8 cellular contexts compared by ENCODE assay signal in the genomic region with DNA sequence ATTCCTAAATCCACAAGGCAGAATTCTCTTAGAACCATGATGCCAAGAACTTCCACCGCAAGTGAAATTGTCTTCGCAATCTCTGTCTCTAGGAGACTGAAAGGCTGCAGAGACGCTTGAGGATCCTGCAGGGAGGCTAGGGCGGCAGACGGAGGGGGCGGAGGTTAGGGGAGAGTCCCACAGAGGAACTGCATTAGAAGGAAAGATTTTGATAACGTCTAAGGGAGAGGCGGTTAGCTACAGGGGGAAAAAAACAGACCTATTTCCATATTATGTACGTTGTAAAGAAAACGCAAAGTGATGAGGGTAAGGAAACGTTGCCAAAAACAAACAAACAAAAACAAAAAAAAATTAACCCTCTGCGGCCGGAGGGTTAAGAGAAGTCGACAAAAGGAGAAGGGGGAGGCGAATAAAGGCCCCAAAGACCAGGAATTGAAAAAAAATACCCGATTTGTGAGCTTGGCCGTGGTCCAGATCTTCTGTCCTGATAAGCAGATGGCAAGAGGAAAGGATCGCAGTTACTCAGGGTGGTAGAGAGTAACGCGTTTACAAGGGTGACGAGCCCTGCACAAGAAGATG. TPM values are rescaled to one million over a fixed set of nuclear protein-coding genes. Genes with fewer than 3 reads are reported as not detected.
DNase-seq lines count a peak whose midpoint lies in the region; ATAC-seq, FAIRE-seq and TF ChIP-seq lines count a peak whose summit lies in the region.

No MANE protein-coding gene starts in this region.

- no peak overlapping the region for H3K23ac ChIP-seq in H1 (ENCODE audit: insufficient read length)
- no peak overlapping the region for H3K23ac ChIP-seq in mesendoderm (ENCODE audit: low read length)

- H3K18ac ChIP-seq in H1 (ENCODE audit: extremely low read depth, low read length): 0 out of 2 replicates have a peak overlapping the region, but pooled peaks have one; percentile 26
- H3K18ac ChIP-seq in mesendoderm (ENCODE audit: low read length): no peak overlapping the region

- WGBS in H1 (ENCODE audit: extremely low coverage in 1 of 2, insufficient coverage in 1 of 2, insufficient read length in 1 of 2, insufficient replicate concordance in 2 of 2, low coverage in 1 of 2, low lambda C conversion rate in 2 of 2, missing lambda C conversion rate in 1 of 2), 2 experiments: 1% methylated on average over 21 of the region's 21 CpGs; no CpG with 5 or more reads in 1 of the 2 experiments
- no CpG with 5 or more reads among the region's 21 CpGs for WGBS in mesendoderm (ENCODE audit: extremely low coverage, insufficient coverage, low lambda C conversion rate)

- peaks cover 26% of the 10 kb centered on the region for H3K36me3 Mint-ChIP-seq in activated CD8-positive, alpha-beta T cell treated with anti-CD3 and anti-CD28 coated beads, Interleukin-2, amount 10 ng/mL, durations not matched to agents 7 days and 5 days (ENCODE audit: low read depth)

- DNase-seq in AG04450 (ENCODE audit: low read depth, low spot score) (peak; percentile 20), NCI-H446 treated with DMSO at 0.1 percent for 48 hours (lab: John Stamatoyannopoulos, UW) (peak; percentile 17), H1 (ENCODE audit: low read depth in 1 of 2, low spot score in 2 of 2) (no peak), mesendoderm (peak; percentile 81)
- peak; percentile 74 for DNase-seq in activated CD8-positive, alpha-beta T cell treated with anti-CD3 and anti-CD28 coated beads, Interleukin-2, amount 10 ng/mL, durations not matched to agents 7 days and 5 days
- DNase-seq in stimulated activated CD8-positive, alpha-beta memory T cell treated with anti-CD3 and anti-CD28 coated beads, Interleukin-2, amount 100 ng/mL, for 1 hour (ENCODE audit: low read depth in 2 of 2): peak; percentile 28 to 34

- TF ChIP-seq CTCF in AG04450 (IDR thresholded peaks at IDR 0.05; ENCODE audit: low read depth, low read length): no peak
- TF ChIP-seq CTCF in H1 (IDR thresholded peaks at IDR 0.05; ENCODE audit: control extremely low read depth in 1 of 3, insufficient read depth in 1 of 3, low read depth in 1 of 3, low read length in 3 of 3): no peak

- H3K9ac ChIP-seq in H1 (replicated peaks in 1 of 4; ENCODE audit: extremely low read depth in 1 of 4, low read depth in 3 of 4, low read length in 3 of 4) (peak overlapping the region; percentile 54 to 91 (median 70)), mesendoderm (ENCODE audit: low read length) (peak overlapping the region; percentile 81)

- peaks cover 0 to 7% of the 10 kb centered on the region in 2 experiments for H4K20me1 ChIP-seq in H1 (replicated peaks in 1 of 2; ENCODE audit: control insufficient read depth in 1 of 2, insufficient read depth in 2 of 2, low read length in 2 of 2)

- H3K9me3 Mint-ChIP-seq in activated CD8-positive, alpha-beta T cell treated with anti-CD3 and anti-CD28 coated beads, Interleukin-2, amount 10 ng/mL, durations not matched to agents 7 days and 5 days (ENCODE audit: insufficient read depth): peaks cover 4% of the 10 kb centered on the region

- no peak overlapping the region for H3K56ac ChIP-seq in H1 (replicated peaks; ENCODE audit: insufficient read length, low read depth, low read length)
- H3K56ac ChIP-seq in mesendoderm (ENCODE audit: low read length): peak overlapping the region; percentile 90

- 0 out of 2 replicates have a peak overlapping the region, but pooled peaks have one; percentile 81 for H4K8ac ChIP-seq in H1 (ENCODE audit: extremely low read depth, insufficient read depth, low read length)
- H4K8ac ChIP-seq in mesendoderm (ENCODE audit: low read depth, low read length): no peak overlapping the region

- no peak overlapping the region for H3K14ac ChIP-seq in H1 (ENCODE audit: insufficient read length)

- peak in 1 of 2 experiments; percentile 1; a peak in 1 of 3 replicates for TF ChIP-seq POLR2A in H1 (IDR thresholded peaks at IDR 0.05; ENCODE audit: control extremely low read depth in 1 of 2, low read depth in 2 of 2, low read length in 2 of 2)

- H4K5ac ChIP-seq in H1 (ENCODE audit: insufficient read length, low read depth, low read length): peak overlapping the region; percentile 68
- no peak overlapping the region for H4K5ac ChIP-seq in mesendoderm (ENCODE audit: low read length)

- H3K27me3 ChIP-seq in AG04450 (ENCODE audit: control insufficient read depth, insufficient read depth, low read length) (no peaks in the 10 kb centered on the region), H1 (replicated peaks in 1 of 4; ENCODE audit: control insufficient read depth in 3 of 4, extremely low read depth in 1 of 4, insufficient read depth in 3 of 4, low read length in 3 of 4) (no peaks in the 10 kb centered on the region), mesendoderm (ENCODE audit: insufficient read depth, low read length, poor library complexity) (no peaks in the 10 kb centered on the region)

- peak overlapping the region; percentile 98 for H3K4me3 ChIP-seq in AG04450 (ENCODE audit: low read depth, low read length)
- H3K4me3 ChIP-seq in H1 (ENCODE audit: extremely low read depth in 1 of 4, insufficient read depth in 2 of 4, low read depth in 3 of 4, low read length in 4 of 4): peak overlapping the region; percentile 84 to 98 (median 94)
- peak overlapping the region; percentile 83 for H3K4me3 ChIP-seq in mesendoderm (ENCODE audit: low read length)

- no peak overlapping the region for H2AK5ac ChIP-seq in H1 (ENCODE audit: low read depth, low read length)
- H2AK5ac ChIP-seq in mesendoderm (ENCODE audit: low read length): no peak overlapping the region

- peaks cover 13% of the 10 kb centered on the region for H3K23me2 ChIP-seq in H1 (ENCODE audit: low read depth, low read length)

- H3K4me1 Mint-ChIP-seq in activated CD8-positive, alpha-beta T cell treated with anti-CD3 and anti-CD28 coated beads, Interleukin-2, amount 10 ng/mL, durations not matched to agents 7 days and 5 days (ENCODE audit: low read depth): peaks cover 51% of the 10 kb centered on the region

- peak overlapping the region; percentile 46 for H2BK5ac ChIP-seq in H1 (ENCODE audit: low read depth, low read length)
- H2BK5ac ChIP-seq in mesendoderm (ENCODE audit: low read length): peak overlapping the region; percentile 4

- FAIRE-seq in H1 (lab: Jason Lieb, UNC): no peak

- no peak overlapping the region for H3K4me3 Mint-ChIP-seq in activated CD8-positive, alpha-beta T cell treated with anti-CD3 and anti-CD28 coated beads, Interleukin-2, amount 10 ng/mL, durations not matched to agents 7 days and 5 days

- H2BK120ac ChIP-seq in H1 (replicated peaks; ENCODE audit: low read depth, low read length) (no peak overlapping the region), mesendoderm (ENCODE audit: low read depth, low read length) (no peak overlapping the region)

- H3K4me2 ChIP-seq in H1 (ENCODE audit: insufficient read depth in 1 of 2, low read depth in 2 of 2, low read length in 2 of 2) (peak overlapping the region; percentile 73 to 92), mesendoderm (ENCODE audit: low read length) (peak overlapping the region; percentile 59)

- H3K4ac ChIP-seq in H1 (replicated peaks; ENCODE audit: insufficient read length, low read depth, low read length) (no peak overlapping the region), mesendoderm (ENCODE audit: low read depth, low read length) (no peak overlapping the region)

- no peak overlapping the region for H4K91ac ChIP-seq in H1 (replicated peaks; ENCODE audit: insufficient read length, low read length)

- no peaks in the 10 kb centered on the region; the same call in none of the 2 replicates for H3K79me1 ChIP-seq in H1 (ENCODE audit: low read depth, low read length)
- H3K79me1 ChIP-seq in mesendoderm (ENCODE audit: low read length): peaks cover 7% of the 10 kb centered on the region

- H2AFZ ChIP-seq in H1 (ENCODE audit: low read length): peak overlapping the region; percentile 96

- H3K36me3 ChIP-seq in H1 (ENCODE audit: control insufficient read depth in 2 of 4, insufficient read depth in 4 of 4, low read length in 3 of 4) (no peaks in the 10 kb centered on the region), mesendoderm (ENCODE audit: control insufficient read depth, insufficient read depth, low read length) (no peaks in the 10 kb centered on the region)

- no peak overlapping the region for H3K27ac Mint-ChIP-seq in activated CD8-positive, alpha-beta T cell treated with anti-CD3 and anti-CD28 coated beads, Interleukin-2, amount 10 ng/mL, durations not matched to agents 7 days and 5 days

- H3K9me3 ChIP-seq in AG04450 (ENCODE audit: control insufficient read depth, insufficient read depth, low read length) (no peaks in the 10 kb centered on the region), H1 (ENCODE audit: insufficient read depth in 2 of 2, low read depth in 1 of 2, low read length in 1 of 2) (no peaks in the 10 kb centered on the region)

- CTCF ChIA-PET in AG04450 (lab: Charles Lee) (no interaction called here), H1 (lab: Charles Lee; ENCODE audit: partially characterized antibody) (interaction anchor here (1.3 kb wide), 1 partner anchor 47 kb away, joined by 5 read pairs; no protein-coding TSS in a partner anchor)
- CTCF ChIA-PET in activated CD8-positive, alpha-beta T cell treated with anti-CD3 and anti-CD28 coated beads, Interleukin-2, amount 10 ng/mL, durations not matched to agents 7 days and 5 days (lab: Charles Lee): interaction anchor here (1.0 to 2.6 kb wide), 4 partner anchors 48 to 128 kb away, joined by 3 to 10 read pairs (median 4); a partner anchor contains a TSS

- no peak for TF ChIP-seq RAD21 in H1 (IDR thresholded peaks at IDR 0.05 in 1 of 2, conservative IDR thresholded peaks at IDR 0.05 in 1 of 2; ENCODE audit: low read depth in 2 of 2, low read length in 2 of 2)

- H3K4me1 ChIP-seq in H1 (replicated peaks in 1 of 4; ENCODE audit: control insufficient read depth in 3 of 4, insufficient read depth in 4 of 4, low read length in 3 of 4) (peaks cover 0 to 8% (median 3%) of the 10 kb centered on the region in 4 experiments; a peak in 2 of 7 replicates), mesendoderm (ENCODE audit: control insufficient read depth, low read depth, low read length) (peaks cover 6% of the 10 kb centered on the region)

- TF ChIP-seq EP300 in H1 (IDR thresholded peaks at IDR 0.05; ENCODE audit: borderline replicate concordance in 1 of 2, low read depth in 2 of 2, low read length in 2 of 2): no peak

- peak overlapping the region; percentile 92 for H3K27ac ChIP-seq in AG04450 (ENCODE audit: low read depth, low read length)
- peak overlapping the region; percentile 72 for H3K27ac ChIP-seq in H1 (ENCODE audit: low read depth, low read length)
- H3K27ac ChIP-seq in mesendoderm (ENCODE audit: low read depth, low read length): peak overlapping the region; percentile 18

- H2BK20ac ChIP-seq in H1 (ENCODE audit: low read length): no peak overlapping the region

- no peaks in the 10 kb centered on the region for H3K27me3 Mint-ChIP-seq in activated CD8-positive, alpha-beta T cell treated with anti-CD3 and anti-CD28 coated beads, Interleukin-2, amount 10 ng/mL, durations not matched to agents 7 days and 5 days (ENCODE audit: low read depth)

- H3K79me2 ChIP-seq in H1 (ENCODE audit: control insufficient read depth in 1 of 2, insufficient read depth in 2 of 2, low read length in 2 of 2) (peaks cover 8 to 86% of the 10 kb centered on the region in 2 experiments), mesendoderm (ENCODE audit: control insufficient read depth, insufficient read depth, low read length) (peaks cover 28% of the 10 kb centered on the region)

- no peak overlapping the region for H2BK12ac ChIP-seq in H1 (ENCODE audit: low read depth, low read length)

- ATAC-seq in GM18520 (IDR thresholded peaks at IDR 0.05; ENCODE audit: unreplicated experiment) (peak; percentile 1), HG03066 (IDR thresholded peaks at IDR 0.05; ENCODE audit: low read depth, unreplicated experiment) (peak; percentile 22)
- peak; percentile 60 for ATAC-seq in activated CD8-positive, alpha-beta T cell treated with anti-CD3 and anti-CD28 coated beads, Interleukin-2, amount 10 ng/mL, durations not matched to agents 7 days and 5 days

- POLR2A ChIA-PET in AG04450 (lab: Yijun Ruan, JAX) (interaction anchor here (0.6 to 1.7 kb wide), 9 partner anchors 47 to 292 kb away, joined by 3 to 6 read pairs (median 5); a partner anchor contains a TSS), H1 (lab: Charles Lee; ENCODE audit: partially characterized antibody) (interaction anchor here (1.8 to 2.0 kb wide), 3 partner anchors 18 to 172 kb away, joined by 9 to 12 read pairs (median 10); a partner anchor contains a TSS)
- POLR2A ChIA-PET in activated CD8-positive, alpha-beta T cell treated with anti-CD3 and anti-CD28 coated beads, Interleukin-2, amount 10 ng/mL, durations not matched to agents 7 days and 5 days (lab: Charles Lee): interaction anchor here (0.9 to 2.9 kb wide), 15 partner anchors 8 to 299 kb away, joined by 3 to 31 read pairs (median 5); a partner anchor contains a TSS

- H2BK15ac ChIP-seq in H1 (ENCODE audit: low read length) (no peak overlapping the region), mesendoderm (replicated peaks; ENCODE audit: low read depth) (no peak overlapping the region)

RNA-seq across cellular contexts. Expression of a gene that starts 0.5 kb away (rescaled TPM):
- polyA plus RNA-seq in AG04450 (2011; rRNA removed) (4.8 and 5.9 TPM in 2 replicates), H1 (2011; rRNA removed) (2.2 and 3.3 TPM in 2 replicates)
- 16.4 and 21.7 TPM in 2 replicates for polyA minus RNA-seq in AG04450 (2011; rRNA and poly(A)+ RNA removed)
- total RNA-seq in activated CD8-positive, alpha-beta T cell treated with anti-CD3 and anti-CD28 coated beads, Interleukin-2, amount 10 ng/mL, durations not matched to agents 7 days and 5 days: 10 to 100 TPM; 13.9 to 15.2 TPM
- 8.4 and 10.5 TPM in 2 replicates for total RNA-seq in H1 (2021; fragmentation: NEBNext Ultra II Directional; extraction: Animal tissue kit (Norgen Biotek cat#: 25700))
- polyA plus RNA-seq in H1 (2011; cell fraction: cytosol; rRNA removed): 3.2 TPM
- polyA plus RNA-seq in H1 (2011; cell fraction: nucleus; rRNA removed): 2.4 TPM
- polyA plus RNA-seq in H1 (2012, experiment 1 of 2): 3.4 to 6.9 TPM (median 4.5 TPM) in 4 replicates
- polyA plus RNA-seq in H1 (2012, experiment 2 of 2): 0.35 TPM
- polyA plus RNA-seq in H1 (2013, experiment 1 of 2): 4.6 TPM
- 4.3 TPM for polyA plus RNA-seq in H1 (2013, experiment 2 of 2)
- 18.7 and 23.0 TPM in 2 replicates for polyA minus RNA-seq in H1 (2011; rRNA and poly(A)+ RNA removed)
- 6.1 TPM for polyA minus RNA-seq in H1 (2011; cell fraction: cytosol; rRNA and poly(A)+ RNA removed)
- 17.0 TPM for polyA minus RNA-seq in H1 (2011; cell fraction: nucleus; rRNA and poly(A)+ RNA removed)
- polyA plus RNA-seq in mesendoderm (2013, experiment 1 of 2): 7.1 TPM
- polyA plus RNA-seq in mesendoderm (2013, experiment 2 of 2): 5.8 TPM

RNA-seq across cellular contexts. Expression of a gene that starts 0.8 kb away (rescaled TPM):
- 8.3 and 13.2 TPM in 2 replicates for polyA plus RNA-seq in AG04450 (2011; rRNA removed)
- polyA minus RNA-seq in AG04450 (2011; rRNA and poly(A)+ RNA removed): 16.9 and 27.0 TPM in 2 replicates
- total RNA-seq in activated CD8-positive, alpha-beta T cell treated with anti-CD3 and anti-CD28 coated beads, Interleukin-2, amount 10 ng/mL, durations not matched to agents 7 days and 5 days: 1 to 10 TPM; 8.9 to 9.5 TPM
- 6.8 and 8.9 TPM in 2 replicates for total RNA-seq in H1 (2021; fragmentation: NEBNext Ultra II Directional; extraction: Animal tissue kit (Norgen Biotek cat#: 25700))
- polyA plus RNA-seq in H1 (2011; rRNA removed): 1.3 and 2.5 TPM in 2 replicates
- polyA plus RNA-seq in H1 (2011; cell fraction: cytosol; rRNA removed): 2.6 TPM
- polyA plus RNA-seq in H1 (2011; cell fraction: nucleus; rRNA removed): 3.8 TPM
- polyA plus RNA-seq in H1 (2012, experiment 1 of 2): 2.8 to 3.6 TPM (median 3.1 TPM) in 4 replicates
- 0.16 TPM for polyA plus RNA-seq in H1 (2012, experiment 2 of 2)
- 7.6 TPM for polyA plus RNA-seq in H1 (2013, experiment 1 of 2)
- polyA plus RNA-seq in H1 (2013, experiment 2 of 2): 8.1 TPM
- 16.2 and 30.1 TPM in 2 replicates for polyA minus RNA-seq in H1 (2011; rRNA and poly(A)+ RNA removed)
- 6.7 TPM for polyA minus RNA-seq in H1 (2011; cell fraction: cytosol; rRNA and poly(A)+ RNA removed)
- 37.0 TPM for polyA minus RNA-seq in H1 (2011; cell fraction: nucleus; rRNA and poly(A)+ RNA removed)
- polyA plus RNA-seq in mesendoderm (2013, experiment 1 of 2): 5.5 TPM
- polyA plus RNA-seq in mesendoderm (2013, experiment 2 of 2): 3.7 TPM

Comparison
In these comparisons a context has a peak if more than half of its experiments do, and no peak if none do; other contexts are left out.
1. DNase-seq: peak in AG04450 (single experiment), NCI-H446 treated with DMSO at 0.1 percent for 48 hours (single experiment), activated CD8-positive, alpha-beta T cell treated with anti-CD3 and anti-CD28 coated beads, Interleukin-2, amount 10 ng/mL, durations not matched to agents 7 days and 5 days (single experiment), mesendoderm (single experiment) and stimulated activated CD8-positive, alpha-beta memory T cell treated with anti-CD3 and anti-CD28 coated beads, Interleukin-2, amount 100 ng/mL, for 1 hour (2 of 2); none in H1 (0 of 2).
2. H3K27ac ChIP-seq: peak in every context shown above with its lines; median percentile 92 in AG04450; 72 in H1; 18 in mesendoderm.
3. ATAC-seq: peak in every context shown above with its lines; median percentile 60 in activated CD8-positive, alpha-beta T cell treated with anti-CD3 and anti-CD28 coated beads, Interleukin-2, amount 10 ng/mL, durations not matched to agents 7 days and 5 days; 22 in HG03066; 1 in GM18520.
4. Peak in every context shown above with its lines, with median percentiles within 50 percentile points of each other: H3K4me3 ChIP-seq.